9 cellular contexts compared by ENCODE assay signal in genomic region chr22:29716814-29717213, GRCh38. TPM values are rescaled to one million over a fixed set of nuclear protein-coding genes. Genes with fewer than 3 reads are reported as not detected.
DNase-seq lines count a peak whose midpoint lies in the region; TF ChIP-seq lines count a peak whose summit lies in the region.
"Had no signal": no experiment of that assay in that cellular context is flagged by ENCODE, and none has a peak within 500 bp of the region (broad histone marks: within the 10 kb centered on the region; RNA-seq: fewer than 3 reads in every experiment).

No MANE protein-coding gene starts in this region.

- intact Hi-C loops in thyroid gland (cut with DNase I), result no loop called here

- H3K9me3 ChIP-seq in MG63 (no peaks in the 10 kb centered on the region), thyroid gland (no peaks in the 10 kb centered on the region)
- H3K9me3 ChIP-seq: thoracic aorta had no signal

- no peak for TF ChIP-seq POLR2A in thyroid gland (IDR thresholded peaks at IDR 0.05)

- DNase-seq in GM04504 (ENCODE audit: low read depth) (peak; percentile 48), MG63 (peak; percentile 49), astrocyte of the hippocampus (ENCODE audit: low read depth, low spot score) (peak; percentile 92), islet precursor cell (peak; percentile 93), thyroid gland (peak; percentile 59 to 77), NCI-H2029 (lab: John Stamatoyannopoulos, UW) (no peak), NCI-H1417 (lab: John Stamatoyannopoulos, UW) (no peak)
- DNase-seq in effector CD4-positive, alpha-beta T cell, result no peak

- no peak for TF ChIP-seq CTCF in thyroid gland (IDR thresholded peaks at IDR 0.05)

- no peak overlapping the region for H3K4me3 ChIP-seq in MG63
- H3K4me3 ChIP-seq in thyroid gland (replicated peaks in 1 of 3), result no peak overlapping the region
- H3K4me3 ChIP-seq: thoracic aorta had no signal

- WGBS in thyroid gland, 2 donors, result 16 to 29% methylated on average over 3 to 4 of the region's 4 CpGs

- no peak overlapping the region for H3K27ac ChIP-seq in thyroid gland
- H3K27ac ChIP-seq: thoracic aorta had no signal

- peaks cover 0 to 13% of the 10 kb centered on the region in 2 donors for H3K4me1 ChIP-seq in thyroid gland

- H3K36me3 ChIP-seq in MG63 (no peaks in the 10 kb centered on the region), thyroid gland (no peaks in the 10 kb centered on the region)
- H3K36me3 ChIP-seq: thoracic aorta had no signal

- H3K27me3 ChIP-seq in MG63 (no peaks in the 10 kb centered on the region), thyroid gland (peaks cover 4% of the 10 kb centered on the region)

RNA-seq across cellular contexts. Expression of gene CABP7, which starts 3.0 kb away (rescaled TPM):
- total RNA-seq in MG63 (2014; rRNA removed; shearing (Covaris generic); ENCODE audit: low replicate concordance), result not detected in 2 replicates
- 1 to 10 TPM in 1 of 4 donors, under 1 TPM in 1, not detected in 2; 0.73 to 1.0 TPM for total RNA-seq in thyroid gland

RNA-seq across cellular contexts. Expression of gene ZMAT5, which starts 50.0 kb away (rescaled TPM):
- 33.2 and 38.9 TPM in 2 replicates for total RNA-seq in MG63 (2014; rRNA removed; shearing (Covaris generic); ENCODE audit: low replicate concordance)
- 10 to 100 TPM; 16.2 to 40.1 (median 24.3) TPM for total RNA-seq in thyroid gland

RNA-seq across cellular contexts. Expression of gene UQCR10, which starts 50.4 kb away (rescaled TPM):
- 46.4 and 71.1 TPM in 2 replicates for total RNA-seq in MG63 (2014; rRNA removed; shearing (Covaris generic); ENCODE audit: low replicate concordance)
- total RNA-seq in thyroid gland, result 100 to 1,000 TPM in 1 of 4 donors, 10 to 100 TPM in 3; 20.6 to 134 (median 70.8) TPM

Comparison
In these comparisons a context has a peak if more than half of its experiments do, and no peak if none do; other contexts are left out.
1. DNase-seq: peak in GM04504 (single experiment), MG63 (single experiment), astrocyte of the hippocampus (single experiment), islet precursor cell (single experiment) and thyroid gland (2 of 2); none in effector CD4-positive, alpha-beta T cell (single experiment), NCI-H2029 (single experiment) and NCI-H1417 (0 of 3).